Comparison of ENCODE assay signal across 10 cellular contexts in the genomic region with DNA sequence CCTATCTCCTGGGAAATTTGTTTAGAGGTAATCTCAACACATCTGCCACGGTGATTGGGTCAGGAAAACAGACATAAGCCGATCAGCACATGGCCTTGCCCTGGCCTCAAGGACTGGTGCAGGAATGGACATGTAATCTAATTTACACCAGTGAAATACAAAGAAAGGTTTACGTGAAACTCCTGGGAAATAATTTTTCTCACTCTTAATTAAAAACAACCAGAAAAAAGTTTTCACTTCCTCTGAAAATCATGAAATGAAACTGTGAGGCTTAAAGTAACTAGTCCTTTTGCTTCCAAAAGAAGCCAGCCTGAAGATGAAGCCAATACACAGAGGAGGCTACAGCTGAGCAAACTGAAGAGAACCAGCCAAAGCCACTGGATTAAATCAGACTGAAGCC.
DNase-seq lines count a peak whose midpoint lies in the region; ATAC-seq and TF ChIP-seq lines count a peak whose summit lies in the region.
"Had no signal": no experiment of that assay in that cellular context is flagged by ENCODE, and none has a peak within 500 bp of the region (broad histone marks: within the 10 kb centered on the region; RNA-seq: fewer than 3 reads in every experiment).

No MANE protein-coding gene starts in this region.

- no peak overlapping the region for H3K4me3 Mint-ChIP-seq in H9

- no peaks in the 10 kb centered on the region for H3K79me2 ChIP-seq in hepatocyte
- H3K79me2 ChIP-seq in H9 (ENCODE audit: insufficient read depth, low read length): no peaks in the 10 kb centered on the region

- H3K14ac ChIP-seq in H9 (ENCODE audit: insufficient read depth, low read length): no peak overlapping the region

- no peak overlapping the region for H3T11ph ChIP-seq in H9 (ENCODE audit: low read length)

- no peaks in the 10 kb centered on the region for H3K9me2 ChIP-seq in hepatocyte (replicated peaks; ENCODE audit: insufficient read depth)

- no peak overlapping the region for H3K56ac ChIP-seq in H9 (ENCODE audit: insufficient read length, low read depth, low read length)

- no peak overlapping the region for H4K91ac ChIP-seq in H9 (ENCODE audit: insufficient read length, low read depth, low read length)

- 74% methylated on average over 3 of the region's 3 CpGs for WGBS in hepatocyte (ENCODE audit: low lambda C conversion rate, missing lambda C conversion rate)
- WGBS in H9 (ENCODE audit: extremely low coverage, insufficient read length, low lambda C conversion rate): no CpG with 5 or more reads among the region's 3 CpGs

- no peak overlapping the region for H3K4me3 ChIP-seq in hepatocyte
- H3K4me3 ChIP-seq in effector memory CD4-positive, alpha-beta T cell (ENCODE audit: insufficient read depth, low read depth, low read length, poor library complexity, severe bottlenecking): no peak overlapping the region
- H3K4me3 ChIP-seq: adrenal gland had no signal

- H3K36me3 ChIP-seq in hepatocyte (replicated peaks; ENCODE audit: insufficient read depth, low read depth): no peaks in the 10 kb centered on the region
- no peaks in the 10 kb centered on the region for H3K36me3 ChIP-seq in effector memory CD4-positive, alpha-beta T cell (ENCODE audit: control insufficient read depth, insufficient read depth, low read length)
- H3K36me3 ChIP-seq: adrenal gland had no signal

- no peak overlapping the region for H3K4ac ChIP-seq in H9 (ENCODE audit: low read depth, low read length)

- H3K4me2 ChIP-seq in hepatocyte (peak overlapping the region; percentile 16), H9 (ENCODE audit: insufficient read depth, insufficient read length, low read length) (no peak overlapping the region)

- DNase-seq in hepatocyte (ENCODE audit: low spot score) (no peak), amygdala (lab: John Stamatoyannopoulos, UW) (no peak), H9 (no peak)
- no peak for DNase-seq in effector memory CD4-positive, alpha-beta T cell
- DNase-seq in activated naive CD4-positive, alpha-beta T cell treated with anti-CD3 and anti-CD28 coated beads, Interleukin-2, amount 50 U/mL, for 72 hours (ENCODE audit: low spot score in 2 of 2): no peak
- DNase-seq: NCI-H1048 had no signal

- no peak overlapping the region for H2BK120ac ChIP-seq in H9 (ENCODE audit: low read depth, low read length, poor library complexity, severe bottlenecking)

- no peaks in the 10 kb centered on the region for H3K27me3 Mint-ChIP-seq in H9 (ENCODE audit: low read depth)

- H2BK5ac ChIP-seq in H9 (ENCODE audit: insufficient read length, low read length): no peak overlapping the region

- ATAC-seq in GM18867 (IDR thresholded peaks at IDR 0.05; ENCODE audit: unreplicated experiment) (peak; percentile 95), GM21825 (IDR thresholded peaks at IDR 0.05; ENCODE audit: unreplicated experiment) (peak; percentile 95), HG03469 (IDR thresholded peaks at IDR 0.05; ENCODE audit: unreplicated experiment) (peak; percentile 95)
- no peak for ATAC-seq in activated naive CD4-positive, alpha-beta T cell treated with anti-CD3 and anti-CD28 coated beads, Interleukin-2, amount 50 U/mL, for 72 hours

- H3K27ac Mint-ChIP-seq in H9: no peak overlapping the region; a peak in 1 of 7 replicates
- no peak overlapping the region for H3K27ac Mint-ChIP-seq in activated naive CD4-positive, alpha-beta T cell treated with anti-CD3 and anti-CD28 coated beads, Interleukin-2, amount 50 U/mL, for 72 hours

- H3K9me3 Mint-ChIP-seq in H9: no peaks in the 10 kb centered on the region
- no peaks in the 10 kb centered on the region for H3K9me3 Mint-ChIP-seq in activated naive CD4-positive, alpha-beta T cell treated with anti-CD3 and anti-CD28 coated beads, Interleukin-2, amount 50 U/mL, for 72 hours

- no peak overlapping the region for H4K5ac ChIP-seq in H9 (ENCODE audit: insufficient read length, low read depth, low read length)

- H4K20me1 ChIP-seq in hepatocyte (ENCODE audit: insufficient read depth, poor library complexity, severe bottlenecking) (no peaks in the 10 kb centered on the region), H9 (ENCODE audit: control insufficient read depth, insufficient read depth, insufficient read length) (no peaks in the 10 kb centered on the region)

- H3K18ac ChIP-seq in H9 (ENCODE audit: insufficient read length, low read depth, low read length): no peak overlapping the region

- no peak overlapping the region for H4K8ac ChIP-seq in H9 (replicated peaks; ENCODE audit: insufficient read length, low read depth, low read length)

- H3K27ac ChIP-seq in hepatocyte (peak overlapping the region; percentile 58), H9 (ENCODE audit: insufficient read length, low read depth, low read length) (no peak overlapping the region)
- H3K27ac ChIP-seq in effector memory CD4-positive, alpha-beta T cell (ENCODE audit: insufficient read depth, low read length, poor library complexity, severe bottlenecking): no peak overlapping the region

- no peaks in the 10 kb centered on the region for H3K9me3 ChIP-seq in hepatocyte (ENCODE audit: low read depth)
- H3K9me3 ChIP-seq in H9 (ENCODE audit: control insufficient read depth, low read depth, low read length): no peaks in the 10 kb centered on the region
- no peaks in the 10 kb centered on the region for H3K9me3 ChIP-seq in effector memory CD4-positive, alpha-beta T cell (ENCODE audit: control insufficient read depth, low read length)
- H3K9me3 ChIP-seq: adrenal gland had no signal

- peaks cover 4% of the 10 kb centered on the region in 2 experiments; a peak in 3 of 4 replicates for H3K4me1 Mint-ChIP-seq in H9

- H3K36me3 Mint-ChIP-seq in H9 (ENCODE audit: insufficient read depth in 1 of 3, low read depth in 3 of 3): no peaks in the 10 kb centered on the region
- no peaks in the 10 kb centered on the region for H3K36me3 Mint-ChIP-seq in activated naive CD4-positive, alpha-beta T cell treated with anti-CD3 and anti-CD28 coated beads, Interleukin-2, amount 50 U/mL, for 72 hours

- TF ChIP-seq CTCF in hepatocyte (IDR thresholded peaks at IDR 0.05; ENCODE audit: poor library complexity) (no peak), H9 (conservative IDR thresholded peaks at IDR 0.05) (no peak)

- H2AK5ac ChIP-seq in H9 (ENCODE audit: insufficient read length, low read length): no peak overlapping the region

- H3K23me2 ChIP-seq in H9 (ENCODE audit: insufficient read length, low read depth, low read length, poor library complexity, severe bottlenecking): no peaks in the 10 kb centered on the region

- H2BK15ac ChIP-seq in H9 (ENCODE audit: low read depth, low read length): no peak overlapping the region

- H3K4me1 ChIP-seq in hepatocyte (ENCODE audit: insufficient read depth) (peaks cover 20% of the 10 kb centered on the region), H9 (ENCODE audit: insufficient read depth, low read length) (no peaks in the 10 kb centered on the region)
- no peaks in the 10 kb centered on the region for H3K4me1 ChIP-seq in effector memory CD4-positive, alpha-beta T cell (ENCODE audit: control insufficient read depth, insufficient read depth, low read length, poor library complexity, severe bottlenecking)
- H3K4me1 ChIP-seq: adrenal gland had no signal

- H3K23ac ChIP-seq in H9 (ENCODE audit: insufficient read length, low read depth, low read length): no peak overlapping the region

- H2BK20ac ChIP-seq in H9 (ENCODE audit: low read depth, low read length, poor library complexity, severe bottlenecking): no peak overlapping the region

- H2BK12ac ChIP-seq in H9 (ENCODE audit: insufficient read length, low read depth, low read length): no peak overlapping the region

- H3K9ac ChIP-seq in H9 (ENCODE audit: extremely low read depth, insufficient read length, low read length): no peak overlapping the region

- no peaks in the 10 kb centered on the region for H3K79me1 ChIP-seq in H9 (ENCODE audit: insufficient read depth, low read depth, low read length, poor library complexity, severe bottlenecking)

- no peaks in the 10 kb centered on the region for H3K27me3 ChIP-seq in hepatocyte
- no peaks in the 10 kb centered on the region for H3K27me3 ChIP-seq in H9 (ENCODE audit: insufficient read depth, low read length)
- H3K27me3 ChIP-seq in effector memory CD4-positive, alpha-beta T cell (replicated peaks; ENCODE audit: control insufficient read depth, insufficient read depth, low read length, poor library complexity, severe bottlenecking): no peaks in the 10 kb centered on the region
- H3K27me3 ChIP-seq: adrenal gland had no signal

- H2AFZ ChIP-seq in hepatocyte (no peak overlapping the region), H9 (ENCODE audit: low read length) (no peak overlapping the region)

Comparison
In these comparisons a context has a peak if more than half of its experiments do, and no peak if none do; other contexts are left out.
1. ATAC-seq: peak in GM18867 (single experiment), GM21825 (single experiment) and HG03469 (single experiment); none in activated naive CD4-positive, alpha-beta T cell treated with anti-CD3 and anti-CD28 coated beads, Interleukin-2, amount 50 U/mL, for 72 hours (0 of 2).